In the genomic region with DNA sequence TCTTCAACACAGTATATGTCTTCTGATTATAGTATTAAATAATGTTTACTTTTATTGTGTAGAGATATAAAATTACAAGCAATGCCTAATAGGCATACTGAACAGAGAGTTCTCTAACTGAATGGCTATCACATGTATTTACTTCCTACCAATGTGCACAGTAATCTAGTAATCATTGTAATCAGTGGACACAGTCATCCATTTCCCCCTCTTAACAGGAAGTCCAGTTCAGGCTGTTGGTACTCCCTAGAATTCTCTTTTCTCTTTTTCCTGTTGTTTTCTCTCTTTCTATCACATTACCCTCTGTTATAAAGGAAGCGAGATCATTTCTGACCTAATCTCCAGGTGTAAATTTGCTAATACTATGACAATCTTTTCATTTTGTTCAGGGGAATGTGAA, we compare ENCODE assay signal across 22 cellular contexts.
"Had no signal": no experiment of that assay in that cellular context is flagged by ENCODE, and none has a peak within 500 bp of the region (broad histone marks: within the 10 kb centered on the region; RNA-seq: fewer than 3 reads in every experiment).

No MANE protein-coding gene starts in this region.

- H3K27me3 Mint-ChIP-seq: activated CD4-positive, alpha-beta T cell treated with anti-CD3 and anti-CD28 coated beads for 36 hours; activated CD8-positive, alpha-beta T cell treated with anti-CD3 and anti-CD28 coated beads for 36 hours; naive thymus-derived CD4-positive, alpha-beta T cell; progenitor cell of endocrine pancreas had no signal

- H3K27ac ChIP-seq: ascending aorta, colonic mucosa, neutrophil, right lobe of liver, spleen, suprapubic skin, upper lobe of left lung, WERI-Rb-1 had no signal

- H3K36me3 Mint-ChIP-seq: naive thymus-derived CD4-positive, alpha-beta T cell had no signal

- H3K27ac Mint-ChIP-seq: activated CD4-positive, alpha-beta T cell treated with anti-CD3 and anti-CD28 coated beads for 36 hours; activated CD8-positive, alpha-beta T cell treated with anti-CD3 and anti-CD28 coated beads for 36 hours; immature natural killer cell; naive thymus-derived CD4-positive, alpha-beta T cell; progenitor cell of endocrine pancreas had no signal

- H3K27me3 ChIP-seq: ascending aorta, colonic mucosa, neutrophil, right lobe of liver, spleen, suprapubic skin, upper lobe of left lung had no signal

- H3K4me3 Mint-ChIP-seq: activated CD4-positive, alpha-beta T cell treated with anti-CD3 and anti-CD28 coated beads for 36 hours; activated CD8-positive, alpha-beta T cell treated with anti-CD3 and anti-CD28 coated beads for 36 hours; immature natural killer cell; naive thymus-derived CD4-positive, alpha-beta T cell had no signal

- H3K36me3 ChIP-seq: ascending aorta, colonic mucosa, neutrophil, right lobe of liver, spleen, suprapubic skin, upper lobe of left lung, WERI-Rb-1 had no signal

- H3K9me3 ChIP-seq: ascending aorta, colonic mucosa, neutrophil, right lobe of liver, suprapubic skin, upper lobe of left lung had no signal

- H3K4me1 ChIP-seq: colonic mucosa, right lobe of liver, spleen, suprapubic skin had no signal

- H3K4me1 Mint-ChIP-seq: activated CD4-positive, alpha-beta T cell treated with anti-CD3 and anti-CD28 coated beads for 36 hours; immature natural killer cell; naive thymus-derived CD4-positive, alpha-beta T cell had no signal

- DNase-seq: activated CD4-positive, alpha-beta T cell treated with anti-CD3 and anti-CD28 coated beads for 36 hours; activated CD8-positive, alpha-beta memory T cell treated with anti-CD3 and anti-CD28 coated beads, Interleukin-2, amount 50 U/mL, for 4 hours; activated CD8-positive, alpha-beta T cell treated with anti-CD3 and anti-CD28 coated beads for 36 hours; caudate nucleus; colonic mucosa; effector CD8-positive, alpha-beta T cell; erythroblast; glutamatergic neuron; immature natural killer cell; left colon; naive thymus-derived CD4-positive, alpha-beta T cell; right lobe of liver; spleen; stimulated activated CD4-positive, alpha-beta T cell treated with anti-CD3 and anti-CD28 coated beads, Interleukin-1b, Interleukin-23, amount 100 ng/mL, for 48 hours; stimulated activated naive CD8-positive, alpha-beta T cell treated with anti-CD3 and anti-CD28 coated beads, Interleukin-15, Interleukin-2, amounts not matched to agents 100 U/mL and 50 U/mL, for 24 hours; upper lobe of left lung; WERI-Rb-1 had no signal

- H3K4me3 ChIP-seq: ascending aorta, colonic mucosa, lung, right lobe of liver, spleen, suprapubic skin, upper lobe of left lung had no signal
